In the genomic region with DNA sequence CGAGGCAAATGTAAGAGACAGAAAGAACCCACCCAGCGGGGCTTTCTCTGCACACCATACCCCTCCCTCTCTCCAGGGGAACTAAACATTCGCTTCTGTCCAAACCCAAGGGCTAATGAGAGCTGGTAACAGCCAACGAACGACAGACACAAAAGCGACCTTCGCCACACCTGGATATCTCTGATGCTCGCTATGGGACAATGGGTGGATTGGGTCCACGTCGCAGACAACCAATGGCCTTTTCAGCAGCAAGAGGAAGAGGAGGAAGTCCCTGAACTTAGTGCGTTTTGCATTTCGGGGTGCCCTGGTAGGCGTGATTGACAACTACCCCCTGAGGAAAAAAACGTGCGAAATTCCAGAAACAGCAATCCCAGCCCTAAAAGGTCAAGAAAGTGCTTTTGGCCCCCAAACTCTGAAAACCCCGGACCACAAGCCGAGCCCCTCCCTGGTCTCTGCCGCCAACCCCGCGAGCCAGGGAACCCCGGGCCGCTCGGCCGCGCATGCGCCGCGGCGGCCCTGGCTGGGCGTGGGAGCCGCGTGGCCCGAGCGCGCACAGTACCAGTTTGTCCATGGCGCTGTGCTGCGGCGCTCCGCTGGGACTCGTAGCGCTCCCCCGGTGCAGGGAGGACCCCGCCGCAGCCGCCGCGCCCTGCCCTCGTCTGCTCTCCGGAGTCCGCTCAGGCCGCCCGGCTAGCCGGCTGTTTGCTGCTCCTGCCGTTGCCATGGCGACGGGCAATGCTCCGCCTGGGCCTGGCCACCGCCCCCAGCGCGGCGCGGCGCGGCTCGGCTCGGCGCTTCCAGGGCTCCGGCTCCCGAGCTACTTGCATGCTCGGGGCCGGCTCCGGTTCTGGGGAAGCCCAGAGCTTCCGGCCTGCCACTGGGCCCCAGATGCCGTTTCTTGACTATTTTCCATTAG, we compare ENCODE assay signal across 8 cellular contexts.
DNase-seq lines count a peak whose midpoint lies in the region; ATAC-seq and TF ChIP-seq lines count a peak whose summit lies in the region.

No MANE protein-coding gene starts in this region.

- intact Hi-C loops in Right ventricle myocardium inferior (cut with DNase I) (loop anchor here (10.0 kb wide), 1 partner anchor 263 kb away; no protein-coding TSS in a partner anchor), upper lobe of right lung (cut with DNase I) (no loop called here)

- peaks cover 10% of the 10 kb centered on the region for H3K4me1 Mint-ChIP-seq in activated naive CD8-positive, alpha-beta T cell treated with anti-CD3 and anti-CD28 coated beads for 36 hours

- peak overlapping the region; percentile 57 for H3K4me3 ChIP-seq in upper lobe of right lung

- H3K9me3 ChIP-seq in upper lobe of right lung: no peaks in the 10 kb centered on the region

- H3K4me1 ChIP-seq in upper lobe of right lung: no peaks in the 10 kb centered on the region

- ATAC-seq in GM21526 (IDR thresholded peaks at IDR 0.05; ENCODE audit: low FRiP score, unreplicated experiment) (peak; percentile 97), Right ventricle myocardium inferior (peak; percentile 92), upper lobe of right lung (peak; percentile 92)

- DNase-seq in Daoy (ENCODE audit: low read depth) (peak; percentile 97), HT1080 (ENCODE audit: low read depth) (peak; percentile 96), NOMO-1 treated with DMSO at 0.1 percent for 48 hours (lab: John Stamatoyannopoulos, UW; ENCODE audit: unreplicated experiment) (peak; percentile 80), Right ventricle myocardium inferior (ENCODE audit: missing footprints) (peak; percentile 92), non-pigmented ciliary epithelial cell (ENCODE audit: low read depth) (peak; percentile 19), upper lobe of right lung (peak; percentile 96)
- peak; percentile 78 for DNase-seq in activated naive CD8-positive, alpha-beta T cell treated with anti-CD3 and anti-CD28 coated beads for 36 hours

- no peaks in the 10 kb centered on the region for H3K36me3 ChIP-seq in upper lobe of right lung

- H3K36me3 Mint-ChIP-seq in activated naive CD8-positive, alpha-beta T cell treated with anti-CD3 and anti-CD28 coated beads for 36 hours: no peaks in the 10 kb centered on the region

- H3K27me3 Mint-ChIP-seq in activated naive CD8-positive, alpha-beta T cell treated with anti-CD3 and anti-CD28 coated beads for 36 hours: peaks cover 58% of the 10 kb centered on the region

- no peaks in the 10 kb centered on the region for H3K9me3 Mint-ChIP-seq in activated naive CD8-positive, alpha-beta T cell treated with anti-CD3 and anti-CD28 coated beads for 36 hours

- H3K27ac Mint-ChIP-seq in activated naive CD8-positive, alpha-beta T cell treated with anti-CD3 and anti-CD28 coated beads for 36 hours: no peak overlapping the region

- H3K27ac ChIP-seq in upper lobe of right lung: peak overlapping the region; percentile 71

- TF ChIP-seq CTCF in upper lobe of right lung (IDR thresholded peaks at IDR 0.05): peak; percentile 16

- H3K4me3 Mint-ChIP-seq in activated naive CD8-positive, alpha-beta T cell treated with anti-CD3 and anti-CD28 coated beads for 36 hours: peak overlapping the region; percentile 73

- peaks cover 2% of the 10 kb centered on the region for H3K27me3 ChIP-seq in upper lobe of right lung

Comparison
In these comparisons a context has a peak if more than half of its experiments do, and no peak if none do; other contexts are left out.
1. Peak in every context shown above with its lines: DNase-seq, ATAC-seq, H3K4me3 ChIP-seq and H3K27ac ChIP-seq.
2. DNase-seq: peak in every context shown above with its lines; median percentile 97 in Daoy; 96 in HT1080; 96 in upper lobe of right lung; 92 in Right ventricle myocardium inferior; 80 in NOMO-1 treated with DMSO at 0.1 percent for 48 hours; 78 in activated naive CD8-positive, alpha-beta T cell treated with anti-CD3 and anti-CD28 coated beads for 36 hours; 19 in non-pigmented ciliary epithelial cell.